18 cellular contexts compared by ENCODE assay signal in the genomic region with DNA sequence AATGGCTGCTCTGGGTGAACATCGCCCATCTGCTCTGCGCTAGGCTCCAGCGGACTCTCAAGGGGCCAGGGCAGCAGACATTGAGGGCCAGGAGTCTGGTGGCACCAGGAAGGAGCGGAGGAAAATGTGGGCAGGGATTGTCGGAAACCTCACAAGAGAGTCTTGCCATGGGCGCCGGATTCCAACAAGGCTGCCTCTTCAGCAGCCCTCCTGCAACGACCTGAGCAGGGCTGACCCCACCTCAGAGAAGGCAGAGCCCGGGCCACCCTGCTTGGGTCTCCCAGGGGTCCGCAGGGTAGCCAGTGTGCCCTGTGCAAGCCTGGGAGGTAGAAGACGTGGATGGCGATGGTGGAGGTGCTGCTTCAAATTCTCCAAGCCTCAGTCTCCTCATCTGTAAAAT. TPM values are rescaled to one million over a fixed set of nuclear protein-coding genes. Genes with fewer than 3 reads are reported as not detected.
DNase-seq lines count a peak whose midpoint lies in the region; ATAC-seq and TF ChIP-seq lines count a peak whose summit lies in the region.
"Had no signal": no experiment of that assay in that cellular context is flagged by ENCODE, and none has a peak within 500 bp of the region (broad histone marks: within the 10 kb centered on the region; RNA-seq: fewer than 3 reads in every experiment).

No MANE protein-coding gene starts in this region.

- H3K4me2 ChIP-seq in neuronal stem cell (ENCODE audit: insufficient read depth, low read length, poor library complexity, severe bottlenecking) (no peak overlapping the region), neural progenitor cell (no peak overlapping the region)
- H3K4me2 ChIP-seq: BLaER1 treated with 17β-estradiol and CSF1 and Interleukin-3, amounts not matched to agents 10 nM and 100 nM had no signal

- no peaks in the 10 kb centered on the region for H3K36me3 Mint-ChIP-seq in neural progenitor cell
- H3K36me3 Mint-ChIP-seq: CD8-positive, alpha-beta T cell had no signal

- H3K18ac ChIP-seq in neuronal stem cell (ENCODE audit: low read length), result no peak overlapping the region

- H4K20me1 ChIP-seq in neural progenitor cell (ENCODE audit: low read depth), result peaks cover 8% of the 10 kb centered on the region

- H4K91ac ChIP-seq in neuronal stem cell (ENCODE audit: low read depth, low read length, poor library complexity), result no peak overlapping the region

- H3K23ac ChIP-seq in neuronal stem cell (ENCODE audit: low read depth, low read length, poor library complexity), result no peak overlapping the region

- H3K27ac ChIP-seq in heart right ventricle (no peak overlapping the region), VCaP (peak overlapping the region; percentile 65), neuronal stem cell (replicated peaks; ENCODE audit: low read length) (no peak overlapping the region), aorta (ENCODE audit: low read depth in 1 of 2, low read length in 2 of 2) (no peak overlapping the region), neural progenitor cell (no peak overlapping the region)
- H3K27ac ChIP-seq: BLaER1 treated with 17β-estradiol and CSF1 and Interleukin-3, amounts not matched to agents 10 nM and 100 nM; C4-2B had no signal

- no peaks in the 10 kb centered on the region for H3K79me2 ChIP-seq in neural progenitor cell (ENCODE audit: low read depth)

- peak overlapping the region; percentile 22 for H2BK120ac ChIP-seq in neuronal stem cell (ENCODE audit: low read depth, low read length)

- WGBS in heart right ventricle, 2 donors, result 80 to 88% methylated on average over 12 of the region's 12 CpGs
- no CpG with 5 or more reads among the region's 12 CpGs for WGBS in neuronal stem cell (ENCODE audit: extremely low coverage in 2 of 2, insufficient read length in 2 of 2, insufficient replicate concordance in 1 of 2), 2 donors
- WGBS in aorta, 2 donors, result 80 to 85% methylated on average over 12 of the region's 12 CpGs

- H3K79me1 ChIP-seq in neuronal stem cell (ENCODE audit: low read depth, low read length), result no peaks in the 10 kb centered on the region

- H3K4ac ChIP-seq in neuronal stem cell (ENCODE audit: low read length), result no peak overlapping the region

- peaks cover 23% of the 10 kb centered on the region for H3K27me3 Mint-ChIP-seq in neural progenitor cell (ENCODE audit: insufficient read depth, low read depth)

- H3K4me1 Mint-ChIP-seq in neural progenitor cell, result peaks cover 4% of the 10 kb centered on the region

- no peak overlapping the region for H3K4me3 ChIP-seq in heart right ventricle
- H3K4me3 ChIP-seq in neuronal stem cell (ENCODE audit: low read length in 2 of 2), result no peak overlapping the region
- H3K4me3 ChIP-seq in aorta (ENCODE audit: low read length in 2 of 2), result no peak overlapping the region
- no peak overlapping the region for H3K4me3 ChIP-seq in neural progenitor cell
- H3K4me3 ChIP-seq: BLaER1 treated with 17β-estradiol and CSF1 and Interleukin-3, amounts not matched to agents 10 nM and 100 nM had no signal

- TF ChIP-seq CTCF in heart right ventricle (IDR thresholded peaks at IDR 0.05), result no peak
- TF ChIP-seq CTCF in VCaP (conservative IDR thresholded peaks at IDR 0.05), result no peak
- no peak for TF ChIP-seq CTCF in neural progenitor cell (IDR thresholded peaks at IDR 0.05)

- H3K9me3 ChIP-seq in heart right ventricle, result no peaks in the 10 kb centered on the region
- peaks cover 0 to 8% of the 10 kb centered on the region in 2 donors for H3K9me3 ChIP-seq in neuronal stem cell (replicated peaks in 1 of 2; ENCODE audit: control insufficient read depth in 2 of 2, insufficient read depth in 1 of 2, low read depth in 1 of 2, low read length in 2 of 2)
- no peaks in the 10 kb centered on the region for H3K9me3 ChIP-seq in aorta (ENCODE audit: control insufficient read depth, low read length)
- H3K9me3 ChIP-seq in neural progenitor cell (ENCODE audit: low read depth), result no peaks in the 10 kb centered on the region
- H3K9me3 ChIP-seq: BLaER1 treated with 17β-estradiol and CSF1 and Interleukin-3, amounts not matched to agents 10 nM and 100 nM; Caco-2 had no signal

- H3K4me1 ChIP-seq in heart right ventricle (no peaks in the 10 kb centered on the region), neuronal stem cell (ENCODE audit: control insufficient read depth in 2 of 2, insufficient read depth in 1 of 2, low read depth in 1 of 2, low read length in 2 of 2) (peaks cover 0 to 6% of the 10 kb centered on the region in 2 donors), aorta (ENCODE audit: control insufficient read depth in 1 of 2, insufficient read depth in 2 of 2, low read length in 2 of 2) (no peaks in the 10 kb centered on the region), neural progenitor cell (no peaks in the 10 kb centered on the region)
- H3K4me1 ChIP-seq: Caco-2 had no signal

- H3K36me3 ChIP-seq in heart right ventricle (no peaks in the 10 kb centered on the region), neuronal stem cell (replicated peaks in 1 of 2; ENCODE audit: control insufficient read depth in 2 of 2, insufficient read depth in 2 of 2, low read length in 2 of 2) (peaks cover 0 to 2% of the 10 kb centered on the region in 2 donors), aorta (ENCODE audit: control insufficient read depth in 1 of 2, insufficient read depth in 2 of 2, low read length in 1 of 2) (no peaks in the 10 kb centered on the region), neural progenitor cell (no peaks in the 10 kb centered on the region)
- H3K36me3 ChIP-seq: BLaER1 treated with 17β-estradiol and CSF1 and Interleukin-3, amounts not matched to agents 10 nM and 100 nM had no signal

- H4K8ac ChIP-seq in neuronal stem cell (ENCODE audit: low read depth, low read length), result no peak overlapping the region

- H2BK5ac ChIP-seq in neuronal stem cell (ENCODE audit: low read length), result no peak overlapping the region

- H3K27me3 ChIP-seq in heart right ventricle (peaks cover 0 to 74% (median 61%) of the 10 kb centered on the region in 7 donors), neuronal stem cell (ENCODE audit: control insufficient read depth in 3 of 3, insufficient read depth in 3 of 3, low read depth in 1 of 3, low read length in 3 of 3) (peaks cover 0 to 53% (median 5%) of the 10 kb centered on the region in 3 experiments), aorta (ENCODE audit: control insufficient read depth in 1 of 2, insufficient read depth in 2 of 2, low read length in 1 of 2) (no peaks in the 10 kb centered on the region), neural progenitor cell (no peaks in the 10 kb centered on the region)

- no peak overlapping the region for H3K4me3 Mint-ChIP-seq in neural progenitor cell
- H3K4me3 Mint-ChIP-seq: CD4-positive, alpha-beta T cell; CD8-positive, alpha-beta T cell had no signal

- H3K14ac ChIP-seq in neuronal stem cell (ENCODE audit: low read length), result no peak overlapping the region

- H2AFZ ChIP-seq in neuronal stem cell (ENCODE audit: low read length), result no peak overlapping the region
- H2AFZ ChIP-seq in neural progenitor cell (replicated peaks), result no peak overlapping the region

- H3K9ac ChIP-seq in neuronal stem cell (ENCODE audit: low read depth, low read length, poor library complexity), result no peak overlapping the region
- no peak overlapping the region for H3K9ac ChIP-seq in neural progenitor cell
- H3K9ac ChIP-seq: BLaER1 treated with 17β-estradiol and CSF1 and Interleukin-3, amounts not matched to agents 10 nM and 100 nM had no signal

- ATAC-seq in Right ventricle myocardium inferior, result no peak
- ATAC-seq in heart right ventricle, result no peak
- no peak for ATAC-seq in aorta (ENCODE audit: low FRiP score)
- ATAC-seq: CD8-positive, alpha-beta T cell had no signal

- peak; percentile 4 for DNase-seq in Right ventricle myocardium inferior (ENCODE audit: missing footprints)
- DNase-seq in heart right ventricle, result no peak
- DNase-seq in neuronal stem cell (ENCODE audit: low spot score), result no peak
- no peak for DNase-seq in aorta
- DNase-seq in neural progenitor cell (ENCODE audit: low spot score), result no peak
- DNase-seq: 8988T; ACHN; Caco-2; Calu3; CD4-positive, alpha-beta T cell; CD8-positive, alpha-beta T cell; DMS79 treated with DMSO at 0.1 percent for 48 hours; GF-D8 had no signal

- H2BK12ac ChIP-seq in neuronal stem cell (ENCODE audit: low read length), result no peak overlapping the region

- H3F3A ChIP-seq in neural progenitor cell (ENCODE audit: low read depth), result peaks cover 5% of the 10 kb centered on the region

- no peak overlapping the region for H3K27ac Mint-ChIP-seq in neural progenitor cell
- H3K27ac Mint-ChIP-seq: CD4-positive, alpha-beta T cell; CD8-positive, alpha-beta T cell had no signal

- H2BK15ac ChIP-seq in neuronal stem cell (ENCODE audit: low read length), result no peak overlapping the region

- intact Hi-C loops in Right ventricle myocardium inferior (cut with DNase I), result no loop called here
- intact Hi-C loops in heart right ventricle (cut with DNase I), result no loop called here
- intact Hi-C loops in aorta (cut with DNase I), result no loop called here

- no peaks in the 10 kb centered on the region for H3K9me3 Mint-ChIP-seq in neural progenitor cell
- H3K9me3 Mint-ChIP-seq: CD4-positive, alpha-beta T cell; CD8-positive, alpha-beta T cell had no signal

- no peak overlapping the region for H2AK5ac ChIP-seq in neuronal stem cell (ENCODE audit: low read depth, low read length)

RNA-seq across cellular contexts. Expression of a gene that starts 11.4 kb away (rescaled TPM):
- total RNA-seq in Right ventricle myocardium inferior (0.08 TPM), heart right ventricle (under 1 TPM in 4 of 10 donors, not detected in 6; 0.06 to 0.35 (median 0.09) TPM), aorta (not detected), neural progenitor cell (ENCODE audit: low replicate concordance) (1.2 and 3.6 TPM in 2 replicates)
- polyA plus RNA-seq in heart right ventricle (under 1 TPM in 1 of 2 donors, not detected in 1; 0.01 TPM), aorta (not detected)
- polyA plus RNA-seq in neuronal stem cell (2013, experiment 1 of 2), result 1.3 TPM
- polyA plus RNA-seq in neuronal stem cell (2013, experiment 2 of 2), result 1.4 TPM
- total RNA-seq: Caco-2; CD4-positive, alpha-beta T cell; CD8-positive, alpha-beta T cell had no signal
- polyA plus RNA-seq: AG04450, BJ had no signal
